In genomic region chr1:30760596-30761311, GRCh38 we compare ENCODE assay signal across 13 cellular contexts. TPM values are rescaled to one million over a fixed set of nuclear protein-coding genes. Genes with fewer than 3 reads are reported as not detected.
DNase-seq lines count a peak whose midpoint lies in the region; ATAC-seq lines count a peak whose summit lies in the region.
"Had no signal": no experiment of that assay in that cellular context is flagged by ENCODE, and none has a peak within 500 bp of the region (broad histone marks: within the 10 kb centered on the region; RNA-seq: fewer than 3 reads in every experiment).

No MANE protein-coding gene starts in this region.

- H3K36me3 Mint-ChIP-seq in CD8-positive, alpha-beta memory T cell = peaks cover 0 to 19% (median 0%) of the 10 kb centered on the region in 3 donors
- H3K36me3 Mint-ChIP-seq in activated naive CD8-positive, alpha-beta T cell = no peaks in the 10 kb centered on the region
- H3K36me3 Mint-ChIP-seq in naive thymus-derived CD4-positive, alpha-beta T cell = peaks cover 0 to 10% (median 4%) of the 10 kb centered on the region in 5 donors
- H3K36me3 Mint-ChIP-seq: type B pancreatic cell had no signal

- peak in 1 of 5 donors; percentile 31 for DNase-seq in CD8-positive, alpha-beta memory T cell
- peak; percentile 32 for DNase-seq in KBM-7
- DNase-seq in naive thymus-derived CD4-positive, alpha-beta T cell = peak in 2 of 9 donors; percentile 15 to 46
- DNase-seq in DMS153 (lab: John Stamatoyannopoulos, UW) = no peak
- no peak for DNase-seq in cardiac septum (ENCODE audit: low spot score)
- no peak for DNase-seq in DMS79 (lab: John Stamatoyannopoulos, UW)
- DNase-seq: GM23248; NCI-H1092 treated with DMSO at 0.1 percent for 48 hours; stimulated activated CD4-positive, alpha-beta T cell treated with anti-CD3 and anti-CD28 coated beads, Interleukin-4, amount 100 ng/mL, for 24 hours had no signal

- peaks cover 61% of the 10 kb centered on the region for H3K4me1 ChIP-seq in CD8-positive, alpha-beta memory T cell (ENCODE audit: insufficient read depth, low read length)
- H3K4me1 ChIP-seq in naive thymus-derived CD4-positive, alpha-beta T cell (ENCODE audit: control insufficient read depth in 2 of 2, insufficient read depth in 2 of 2, low read length in 2 of 2) = peaks cover 29 to 63% of the 10 kb centered on the region in 2 donors

- H3K27me3 Mint-ChIP-seq in CD8-positive, alpha-beta memory T cell = peaks cover 0 to 2% of the 10 kb centered on the region in 2 donors
- H3K27me3 Mint-ChIP-seq in activated naive CD8-positive, alpha-beta T cell = no peaks in the 10 kb centered on the region
- H3K27me3 Mint-ChIP-seq in naive thymus-derived CD4-positive, alpha-beta T cell = no peaks in the 10 kb centered on the region
- H3K27me3 Mint-ChIP-seq: type B pancreatic cell had no signal

- ATAC-seq in naive thymus-derived CD4-positive, alpha-beta T cell = no peak
- ATAC-seq in HG03095 (IDR thresholded peaks at IDR 0.05; ENCODE audit: unreplicated experiment) = no peak
- ATAC-seq: WTC11 had no signal

- peaks cover 59 to 71% (median 62%) of the 10 kb centered on the region in 3 donors for H3K4me1 Mint-ChIP-seq in CD8-positive, alpha-beta memory T cell
- peaks cover 80% of the 10 kb centered on the region for H3K4me1 Mint-ChIP-seq in activated naive CD8-positive, alpha-beta T cell (ENCODE audit: low read depth)
- peaks cover 42 to 82% (median 67%) of the 10 kb centered on the region in 7 donors for H3K4me1 Mint-ChIP-seq in naive thymus-derived CD4-positive, alpha-beta T cell

- in situ Hi-C loops in KBM-7 (cut with MboI; ENCODE audit: low pct_unique_long_range_greater_than_20kb, low sequenced_read_pairs) = no loop called here

- H3K36me3 ChIP-seq in CD8-positive, alpha-beta memory T cell (ENCODE audit: insufficient read depth, low read length) = no peaks in the 10 kb centered on the region
- H3K36me3 ChIP-seq in naive thymus-derived CD4-positive, alpha-beta T cell (ENCODE audit: control insufficient read depth in 2 of 3, insufficient read depth in 3 of 3, low read length in 3 of 3) = peaks cover 0 to 9% (median 0%) of the 10 kb centered on the region in 3 experiments

- H3K4me3 Mint-ChIP-seq in CD8-positive, alpha-beta memory T cell = peak overlapping the region; percentile 74 to 100 (median 99)
- peak overlapping the region; percentile 99 for H3K4me3 Mint-ChIP-seq in activated naive CD8-positive, alpha-beta T cell
- H3K4me3 Mint-ChIP-seq in naive thymus-derived CD4-positive, alpha-beta T cell = peak overlapping the region; percentile 72 to 100 (median 96)
- H3K4me3 Mint-ChIP-seq: type B pancreatic cell, WTC11 had no signal

- CTCF ChIA-PET in CD8-positive, alpha-beta memory T cell (lab: Charles Lee) = interaction anchor here (1.2 to 8.9 kb wide), 8 partner anchors 12 to 42 kb away, joined by 3 to 67 read pairs (median 12); no protein-coding TSS in a partner anchor
- CTCF ChIA-PET in naive thymus-derived CD4-positive, alpha-beta T cell (lab: Charles Lee) = interaction anchor here (0.6 to 11.9 kb wide), 10 partner anchors 8 to 559 kb away, joined by 3 to 133 read pairs (median 6); partner anchors contain the start of gene MATN1

- no peaks in the 10 kb centered on the region for H3K9me3 Mint-ChIP-seq in CD8-positive, alpha-beta memory T cell
- no peaks in the 10 kb centered on the region for H3K9me3 Mint-ChIP-seq in activated naive CD8-positive, alpha-beta T cell (ENCODE audit: low read depth)
- no peaks in the 10 kb centered on the region for H3K9me3 Mint-ChIP-seq in naive thymus-derived CD4-positive, alpha-beta T cell
- H3K9me3 Mint-ChIP-seq: type B pancreatic cell had no signal

- POLR2A ChIA-PET in CD8-positive, alpha-beta memory T cell (lab: Charles Lee) = interaction anchor here (1.8 to 11.0 kb wide), 3 partner anchors 15 to 41 kb away, joined by 4 to 189 read pairs (median 13); no protein-coding TSS in a partner anchor
- POLR2A ChIA-PET in naive thymus-derived CD4-positive, alpha-beta T cell (lab: Charles Lee) = interaction anchor here (0.9 to 31.3 kb wide), 3 partner anchors 9 to 23 kb away, joined by 3 to 1281 read pairs (median 3); partner anchors contain the start of genes LAPTM5 and MATN1

- H3K27ac ChIP-seq in CD8-positive, alpha-beta memory T cell (ENCODE audit: low read depth, low read length) = peak overlapping the region; percentile 96
- H3K27ac ChIP-seq in naive thymus-derived CD4-positive, alpha-beta T cell (ENCODE audit: low read depth, low read length) = peak overlapping the region; percentile 98
- H3K27ac ChIP-seq: GM23248 had no signal

- peak overlapping the region; percentile 98 to 100 (median 100) for H3K27ac Mint-ChIP-seq in CD8-positive, alpha-beta memory T cell
- H3K27ac Mint-ChIP-seq in activated naive CD8-positive, alpha-beta T cell = peak overlapping the region; percentile 82
- H3K27ac Mint-ChIP-seq in naive thymus-derived CD4-positive, alpha-beta T cell = peak overlapping the region; percentile 70 to 99 (median 97)
- H3K27ac Mint-ChIP-seq: type B pancreatic cell, WTC11 had no signal

- peak overlapping the region; percentile 61 for H3K4me3 ChIP-seq in CD8-positive, alpha-beta memory T cell (ENCODE audit: low read length)
- H3K4me3 ChIP-seq in naive thymus-derived CD4-positive, alpha-beta T cell (ENCODE audit: low read length) = peak overlapping the region; percentile 45
- H3K4me3 ChIP-seq: GM23248 had no signal

- intact Hi-C loops in naive thymus-derived CD4-positive, alpha-beta T cell (cut with micrococcal nuclease) = loop anchor here in 1 of 2 donors (1.0 kb wide), 1 partner anchor 19 kb away; no protein-coding TSS in a partner anchor
- intact Hi-C loops in cardiac septum (cut with DNase I) = no loop called here

- no peaks in the 10 kb centered on the region for H3K27me3 ChIP-seq in CD8-positive, alpha-beta memory T cell (ENCODE audit: insufficient read depth, low read length, poor library complexity, severe bottlenecking)
- H3K27me3 ChIP-seq in naive thymus-derived CD4-positive, alpha-beta T cell (ENCODE audit: control insufficient read depth in 2 of 2, insufficient read depth in 2 of 2, low read length in 2 of 2) = no peaks in the 10 kb centered on the region

- no peaks in the 10 kb centered on the region for H3K9me3 ChIP-seq in CD8-positive, alpha-beta memory T cell (ENCODE audit: low read length)
- no peaks in the 10 kb centered on the region for H3K9me3 ChIP-seq in naive thymus-derived CD4-positive, alpha-beta T cell (ENCODE audit: control insufficient read depth in 2 of 3, low read length in 3 of 3)

RNA-seq across cellular contexts. Expression of gene LAPTM5, which starts 3.2 kb away (rescaled TPM):
- total RNA-seq in CD8-positive, alpha-beta memory T cell = 100 to 1,000 TPM; 204 to 206 TPM
- polyA plus RNA-seq in CD8-positive, alpha-beta memory T cell = 589 TPM
- 100 to 1,000 TPM; 464 to 783 (median 647) TPM for total RNA-seq in naive thymus-derived CD4-positive, alpha-beta T cell
- 100 to 1,000 TPM; 551 to 556 TPM for polyA plus RNA-seq in naive thymus-derived CD4-positive, alpha-beta T cell
- 14.2 TPM for total RNA-seq in cardiac septum
- total RNA-seq: GM23248 had no signal

RNA-seq across cellular contexts. Expression of gene MATN1, which starts 37.4 kb away (rescaled TPM):
- under 1 TPM; 0.59 to 0.91 TPM for total RNA-seq in CD8-positive, alpha-beta memory T cell
- polyA plus RNA-seq in CD8-positive, alpha-beta memory T cell = not detected
- total RNA-seq in naive thymus-derived CD4-positive, alpha-beta T cell = 1 to 10 TPM in 2 of 5 experiments, under 1 TPM in 3; 0.08 to 3.6 (median 0.22) TPM
- not detected for polyA plus RNA-seq in naive thymus-derived CD4-positive, alpha-beta T cell
- total RNA-seq in cardiac septum = not detected
- polyA plus RNA-seq: GM23248 had no signal

Comparison
In these comparisons a context has a peak if more than half of its experiments do, and no peak if none do; other contexts are left out.
1. RNA of gene LAPTM5, which starts 3.2 kb away (total RNA-seq): 464 to 783 TPM in naive thymus-derived CD4-positive, alpha-beta T cell and 204 to 206 TPM in CD8-positive, alpha-beta memory T cell; 14.2 TPM in cardiac septum (single experiment); every median in the first group is over 10 times any median in the second.
2. Peak in every context shown above with its lines, with median percentiles within 50 percentile points of each other: H3K27ac Mint-ChIP-seq and H3K4me3 Mint-ChIP-seq.